In the genomic region with DNA sequence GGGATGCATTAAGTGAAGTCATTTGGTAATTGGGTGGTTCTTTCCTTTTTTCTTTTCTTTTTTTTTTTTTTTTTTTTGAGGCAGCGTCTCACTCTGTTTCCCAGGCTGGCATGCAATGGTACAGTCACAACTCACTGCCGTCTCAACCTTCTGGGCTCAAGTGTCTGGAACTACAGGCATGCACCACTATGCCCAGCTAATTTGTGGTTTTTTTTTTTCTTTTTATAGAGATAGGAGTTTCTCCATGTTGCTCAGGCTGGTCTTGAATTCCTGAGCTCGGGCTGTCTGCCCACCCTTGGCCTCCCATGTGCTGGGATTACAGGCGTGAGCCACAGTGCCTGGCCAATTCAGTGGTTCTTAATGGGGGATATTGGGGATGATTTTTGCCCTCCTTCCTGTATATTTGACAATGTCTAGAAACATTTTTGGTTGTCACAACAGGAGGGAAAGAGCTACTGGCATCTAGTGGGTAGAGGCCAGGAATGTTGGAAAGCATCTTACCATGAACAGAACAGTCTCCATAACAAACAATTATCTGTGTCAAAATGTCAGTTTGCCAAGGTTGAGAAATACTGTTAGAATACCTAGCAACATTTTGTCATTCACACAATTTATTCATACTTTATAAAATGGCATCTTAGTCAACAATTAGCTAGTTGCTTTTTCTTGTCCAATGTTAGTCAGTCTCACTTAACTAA, we compare ENCODE assay signal across 16 cellular contexts.
"Had no signal": no experiment of that assay in that cellular context is flagged by ENCODE, and none has a peak within 500 bp of the region (broad histone marks: within the 10 kb centered on the region; RNA-seq: fewer than 3 reads in every experiment).

No MANE protein-coding gene starts in this region.

- H3K4me1 Mint-ChIP-seq: activated B cell treated with CpG ODN at 0.5 μM for 24 hours; activated CD4-positive, alpha-beta memory T cell treated with anti-CD3 and anti-CD28 coated beads, Interleukin-2, amount 10 ng/mL, durations not matched to agents 7 days and 5 days; activated CD8-positive, alpha-beta memory T cell treated with anti-CD3 and anti-CD28 coated beads, Interleukin-2, amount 10 ng/mL, durations not matched to agents 7 days and 5 days; activated naive CD8-positive, alpha-beta T cell treated with anti-CD3 and anti-CD28 coated beads, Interleukin-2, amount 50 U/mL, for 24 hours; mesothelial cell of epicardium; nephron progenitor cell; T-cell had no signal

- DNase-seq: activated B cell treated with CpG ODN at 0.5 μM for 24 hours; activated CD4-positive, alpha-beta memory T cell treated with anti-CD3 and anti-CD28 coated beads, Interleukin-2, amount 10 ng/mL, durations not matched to agents 7 days and 5 days; activated CD4-positive, alpha-beta T cell treated with anti-CD3 and anti-CD28 coated beads for 48 hours; activated CD8-positive, alpha-beta memory T cell treated with anti-CD3 and anti-CD28 coated beads, Interleukin-2, amount 10 ng/mL, durations not matched to agents 7 days and 5 days; activated naive CD4-positive, alpha-beta T cell treated with Interleukin-2 at 50 U/mL for 16 hours; activated naive CD8-positive, alpha-beta T cell treated with anti-CD3 and anti-CD28 coated beads, Interleukin-2, amount 50 U/mL, for 24 hours; anterior cingulate cortex; cortex of kidney; nephron progenitor cell; stimulated activated CD4-positive, alpha-beta T cell treated with anti-CD3 and anti-CD28 coated beads, Interleukin-2, amount 100 ng/mL, for 24 hours; stimulated activated naive CD8-positive, alpha-beta T cell treated with anti-CD3 and anti-CD28 coated beads, Interleukin-15, Interleukin-2, amounts not matched to agents 100 U/mL and 50 U/mL, for 24 hours; T-cell had no signal

- H3K27ac Mint-ChIP-seq: activated B cell treated with CpG ODN at 0.5 μM for 24 hours; activated CD4-positive, alpha-beta memory T cell treated with anti-CD3 and anti-CD28 coated beads, Interleukin-2, amount 10 ng/mL, durations not matched to agents 7 days and 5 days; activated CD8-positive, alpha-beta memory T cell treated with anti-CD3 and anti-CD28 coated beads, Interleukin-2, amount 10 ng/mL, durations not matched to agents 7 days and 5 days; activated naive CD8-positive, alpha-beta T cell treated with anti-CD3 and anti-CD28 coated beads, Interleukin-2, amount 50 U/mL, for 24 hours; activated T-helper 2 cell treated with anti-CD3 and anti-CD28 coated beads, Interferon-gamma antibody, Interleukin-2, Interleukin-4, amounts not matched to agents 10 μg/mL and 5 μg/mL and 100 μg/mL, durations not matched to agents 14 hours and 24 hours and 36 hours; mesothelial cell of epicardium; nephron progenitor cell; T-cell; type B pancreatic cell had no signal

- H3K27me3 ChIP-seq: gastroesophageal sphincter had no signal

- H3K9me3 Mint-ChIP-seq: mesothelial cell of epicardium, nephron progenitor cell, type B pancreatic cell had no signal

- H3K27ac ChIP-seq: gastroesophageal sphincter had no signal

- H3K4me1 ChIP-seq: gastroesophageal sphincter had no signal

- H3K4me3 Mint-ChIP-seq: activated B cell treated with CpG ODN at 0.5 μM for 24 hours; activated CD4-positive, alpha-beta memory T cell treated with anti-CD3 and anti-CD28 coated beads, Interleukin-2, amount 10 ng/mL, durations not matched to agents 7 days and 5 days; activated CD8-positive, alpha-beta memory T cell treated with anti-CD3 and anti-CD28 coated beads, Interleukin-2, amount 10 ng/mL, durations not matched to agents 7 days and 5 days; activated naive CD8-positive, alpha-beta T cell treated with anti-CD3 and anti-CD28 coated beads, Interleukin-2, amount 50 U/mL, for 24 hours; mesothelial cell of epicardium; nephron progenitor cell; T-cell; type B pancreatic cell had no signal

- H3K9me3 ChIP-seq: gastroesophageal sphincter had no signal

- ATAC-seq: activated CD8-positive, alpha-beta memory T cell treated with anti-CD3 and anti-CD28 coated beads, Interleukin-2, amount 10 ng/mL, durations not matched to agents 7 days and 5 days; activated naive CD8-positive, alpha-beta T cell treated with anti-CD3 and anti-CD28 coated beads, Interleukin-2, amount 50 U/mL, for 24 hours; gastroesophageal sphincter; stimulated activated naive CD8-positive, alpha-beta T cell treated with anti-CD3 and anti-CD28 coated beads, Interleukin-15, Interleukin-2, amounts not matched to agents 100 U/mL and 50 U/mL, for 24 hours; T-cell had no signal

- H3K36me3 Mint-ChIP-seq: activated CD8-positive, alpha-beta memory T cell treated with anti-CD3 and anti-CD28 coated beads, Interleukin-2, amount 10 ng/mL, durations not matched to agents 7 days and 5 days; mesothelial cell of epicardium; T-cell; type B pancreatic cell had no signal

- H3K27me3 Mint-ChIP-seq: activated B cell treated with CpG ODN at 0.5 μM for 24 hours; activated CD4-positive, alpha-beta memory T cell treated with anti-CD3 and anti-CD28 coated beads, Interleukin-2, amount 10 ng/mL, durations not matched to agents 7 days and 5 days; activated CD8-positive, alpha-beta memory T cell treated with anti-CD3 and anti-CD28 coated beads, Interleukin-2, amount 10 ng/mL, durations not matched to agents 7 days and 5 days; activated naive CD8-positive, alpha-beta T cell treated with anti-CD3 and anti-CD28 coated beads, Interleukin-2, amount 50 U/mL, for 24 hours; T-cell; type B pancreatic cell had no signal

- H3K4me3 ChIP-seq: gastroesophageal sphincter had no signal

- H3K36me3 ChIP-seq: gastroesophageal sphincter had no signal
